ENCODE assay signal across 16 cellular contexts in the genomic region with DNA sequence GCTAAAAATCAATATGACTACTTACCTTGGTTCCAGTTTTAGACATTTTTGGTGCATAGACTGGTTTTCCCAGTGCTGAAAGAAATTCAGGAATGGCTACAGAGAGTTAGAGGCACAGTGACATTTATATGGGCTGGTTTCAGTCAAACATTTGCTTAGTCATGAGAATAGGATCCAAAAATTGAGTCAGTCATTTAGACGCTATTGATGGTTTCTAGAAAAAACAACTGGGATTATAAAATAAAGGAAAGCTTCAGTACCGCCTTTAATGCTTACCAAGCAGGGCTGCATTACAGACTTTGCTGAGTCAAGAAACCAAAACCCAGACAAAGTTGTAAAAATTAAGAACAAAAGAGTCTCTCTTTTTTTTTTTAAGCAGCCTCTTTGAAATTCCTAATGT.
"Had no signal": no experiment of that assay in that cellular context is flagged by ENCODE, and none has a peak within 500 bp of the region (broad histone marks: within the 10 kb centered on the region; RNA-seq: fewer than 3 reads in every experiment).

Gene CRYGS (minus strand): TSS at position 100 of the 400 bp plus-strand sequence. CDS start 54 bp downstream, at position 46.

- ATAC-seq: activated CD4-positive, CD25-positive, alpha-beta regulatory T cell treated with anti-CD3 and anti-CD28 coated beads, Interleukin-2, amount 50 U/mL, for 24 hours; activated naive CD8-positive, alpha-beta T cell treated with anti-CD3 and anti-CD28 coated beads, Interleukin-2, amount 50 U/mL, for 24 hours; right cardiac atrium; stimulated activated naive CD8-positive, alpha-beta T cell treated with anti-CD3 and anti-CD28 coated beads, Interleukin-15, amount 100 ng/mL, for 72 hours had no signal

- H3K9me3 ChIP-seq: esophagus muscularis mucosa, thoracic aorta had no signal

- FAIRE-seq: astrocyte, colon, endometrium, frontal cortex had no signal

- H3K27me3 ChIP-seq: cardiac muscle cell, esophagus muscularis mucosa had no signal

- H3K4me3 ChIP-seq: cardiac muscle cell, esophagus muscularis mucosa, thoracic aorta had no signal

- H3K27ac ChIP-seq: cardiac muscle cell, esophagus muscularis mucosa, thoracic aorta had no signal

- DNase-seq: activated CD4-positive, alpha-beta T cell treated with anti-CD3 and anti-CD28 coated beads, Interleukin-2, amount 50 U/mL, for 1 hour; activated naive CD4-positive, alpha-beta T cell treated with anti-CD3 and anti-CD28 coated beads for 36 hours; activated naive CD8-positive, alpha-beta T cell treated with anti-CD3 and anti-CD28 coated beads, Interleukin-2, amount 50 U/mL, for 24 hours; head of caudate nucleus; occipital lobe; right cardiac atrium; stimulated activated naive CD8-positive, alpha-beta T cell treated with anti-CD3 and anti-CD28 coated beads, Interleukin-15, amount 100 ng/mL, for 72 hours; T-helper 9 cell had no signal
